In genomic region chr3:170201527-170201926, GRCh38 we compare ENCODE assay signal across 7 cellular contexts.
"Had no signal": no experiment of that assay in that cellular context is flagged by ENCODE, and none has a peak within 500 bp of the region (broad histone marks: within the 10 kb centered on the region; RNA-seq: fewer than 3 reads in every experiment).

No MANE protein-coding gene starts in this region.

- DNase-seq: Karpas-422, Kasumi-1, KBM-7, KG1 had no signal

- H3K4me2 ChIP-seq: KMS-11 had no signal

- FAIRE-seq: HTR-8/SVneo had no signal

- H3K9ac ChIP-seq: KMS-11 had no signal

- H3K27ac ChIP-seq: HL-60, KMS-11 had no signal
